1 cellular context compared by ENCODE assay signal in the genomic region with DNA sequence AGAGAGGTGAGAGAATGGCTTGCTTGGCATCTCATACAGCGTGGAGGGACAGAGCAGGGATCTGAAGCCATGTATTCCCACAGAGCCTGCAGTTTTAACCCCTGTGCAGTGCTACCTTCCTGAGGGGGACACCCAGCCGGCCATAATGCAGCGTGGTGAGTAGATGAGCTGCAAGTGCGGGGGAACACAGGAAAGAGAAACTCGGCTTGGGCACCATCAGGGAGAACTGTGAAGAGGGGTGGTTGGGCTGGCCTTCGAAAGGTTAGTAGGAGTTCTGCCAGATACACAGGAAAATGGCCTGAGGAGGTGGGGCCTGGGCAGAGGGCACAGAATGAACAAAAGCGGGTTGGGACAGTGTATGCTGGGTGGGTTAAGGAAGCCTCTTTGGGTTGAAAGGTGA.
TF ChIP-seq lines count a peak whose summit lies in the region.

No MANE protein-coding gene starts in this region.

TF ChIP-seq in IMR-90, 13 proteins besides CTCF, POLR2A, EP300 and RAD21 (continued from another document):
- TF ChIP-seq SMC3 (IDR thresholded peaks at IDR 0.05; ENCODE audit: low read depth, low read length) (no peak), RCOR1 (IDR thresholded peaks at IDR 0.05; ENCODE audit: insufficient replicate concordance, low read length) (no peak), CHD1 (IDR thresholded peaks at IDR 0.05; ENCODE audit: low read depth, low read length) (no peak), MXI1 (IDR thresholded peaks at IDR 0.05; ENCODE audit: borderline replicate concordance, low read depth, low read length) (no peak), RFX5 (IDR thresholded peaks at IDR 0.05; ENCODE audit: low read depth, low read length) (no peak), CEBPB (IDR thresholded peaks at IDR 0.05; ENCODE audit: low read depth, low read length) (no peak), NFE2L2 (IDR thresholded peaks at IDR 0.05; ENCODE audit: low read depth, low read length) (no peak), FOS (IDR thresholded peaks at IDR 0.05; ENCODE audit: low read depth, low read length) (no peak), BHLHE40 (IDR thresholded peaks at IDR 0.05; ENCODE audit: low read depth, low read length) (no peak)
- TF ChIP-seq, protein P1, sequence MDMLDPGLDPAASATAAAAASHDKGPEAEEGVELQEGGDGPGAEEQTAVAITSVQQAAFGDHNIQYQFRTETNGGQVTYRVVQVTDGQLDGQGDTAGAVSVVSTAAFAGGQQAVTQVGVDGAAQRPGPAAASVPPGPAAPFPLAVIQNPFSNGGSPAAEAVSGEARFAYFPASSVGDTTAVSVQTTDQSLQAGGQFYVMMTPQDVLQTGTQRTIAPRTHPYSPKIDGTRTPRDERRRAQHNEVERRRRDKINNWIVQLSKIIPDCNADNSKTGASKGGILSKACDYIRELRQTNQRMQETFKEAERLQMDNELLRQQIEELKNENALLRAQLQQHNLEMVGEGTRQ (IDR thresholded peaks at IDR 0.05; ENCODE audit: low read depth, low read length), result no peak
- TF ChIP-seq, protein P2, sequence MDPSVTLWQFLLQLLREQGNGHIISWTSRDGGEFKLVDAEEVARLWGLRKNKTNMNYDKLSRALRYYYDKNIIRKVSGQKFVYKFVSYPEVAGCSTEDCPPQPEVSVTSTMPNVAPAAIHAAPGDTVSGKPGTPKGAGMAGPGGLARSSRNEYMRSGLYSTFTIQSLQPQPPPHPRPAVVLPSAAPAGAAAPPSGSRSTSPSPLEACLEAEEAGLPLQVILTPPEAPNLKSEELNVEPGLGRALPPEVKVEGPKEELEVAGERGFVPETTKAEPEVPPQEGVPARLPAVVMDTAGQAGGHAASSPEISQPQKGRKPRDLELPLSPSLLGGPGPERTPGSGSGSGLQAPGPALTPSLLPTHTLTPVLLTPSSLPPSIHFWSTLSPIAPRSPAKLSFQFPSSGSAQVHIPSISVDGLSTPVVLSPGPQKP (IDR thresholded peaks at IDR 0.05; ENCODE audit: borderline replicate concordance, low read depth, low read length), result no peak
